Comparison of ENCODE assay signal across 8 cellular contexts in genomic region chr1:40373323-40374283, GRCh38. TPM values are rescaled to one million over a fixed set of nuclear protein-coding genes. Genes with fewer than 3 reads are reported as not detected.
DNase-seq lines count a peak whose midpoint lies in the region; ATAC-seq and TF ChIP-seq lines count a peak whose summit lies in the region.

Gene SMAP2, plus strand, starts transcription at chr1:40373727. Its CDS starts 394 bp downstream, at chr1:40374121.

- peaks cover 18% of the 10 kb centered on the region for H3K4me1 ChIP-seq in suprapubic skin

- H3K4me3 ChIP-seq in GM06990 (replicated peaks; ENCODE audit: low read depth, low read length) (peak within 1 kb of the TSS; percentile 88), suprapubic skin (peak within 1 kb of the TSS; percentile 91)

- no peaks in the 10 kb centered on the region for H3K9me3 ChIP-seq in suprapubic skin

- H3K36me3 ChIP-seq in GM06990 (ENCODE audit: control insufficient read depth, insufficient read depth, low read length) (no peaks in the 10 kb centered on the region), suprapubic skin (no peaks in the 10 kb centered on the region)

- no peaks in the 10 kb centered on the region for H3K9me3 Mint-ChIP-seq in activated naive CD4-positive, alpha-beta T cell treated with anti-CD3 and anti-CD28 coated beads, Interleukin-2, amount 50 U/mL, for 24 hours

- no peaks in the 10 kb centered on the region for H3K27me3 ChIP-seq in GM06990 (replicated peaks; ENCODE audit: control insufficient read depth, insufficient read depth, low read length)
- no peaks in the 10 kb centered on the region for H3K27me3 ChIP-seq in suprapubic skin

- H3K4me3 Mint-ChIP-seq in activated naive CD4-positive, alpha-beta T cell treated with anti-CD3 and anti-CD28 coated beads, Interleukin-2, amount 50 U/mL, for 24 hours: peak within 1 kb of the TSS; percentile 98

- peak within 1 kb of the TSS; percentile 99 for H3K27ac Mint-ChIP-seq in activated naive CD4-positive, alpha-beta T cell treated with anti-CD3 and anti-CD28 coated beads, Interleukin-2, amount 50 U/mL, for 24 hours

- DNase-seq in GM06990 (ENCODE audit: extremely low read depth, insufficient read length): peak; percentile 98
- peak; percentile 97 for DNase-seq in NCI-H1092 treated with DMSO at 0.1 percent for 48 hours (lab: John Stamatoyannopoulos, UW)
- DNase-seq in globus pallidus (ENCODE audit: low spot score): peak; percentile 97
- peak; percentile 95 for DNase-seq in occipital lobe (lab: John Stamatoyannopoulos, UW)
- DNase-seq in suprapubic skin (ENCODE audit: low spot score in 2 of 2): peak; percentile 96 to 97

- no peaks in the 10 kb centered on the region for H3K27me3 Mint-ChIP-seq in activated naive CD4-positive, alpha-beta T cell treated with anti-CD3 and anti-CD28 coated beads, Interleukin-2, amount 50 U/mL, for 24 hours

- TF ChIP-seq POLR2A in suprapubic skin (IDR thresholded peaks at IDR 0.05): peak in 1 of 2 donors; percentile 62

- TF ChIP-seq EP300 in suprapubic skin (IDR thresholded peaks at IDR 0.05): no peak

- H3K36me3 Mint-ChIP-seq in activated naive CD4-positive, alpha-beta T cell treated with anti-CD3 and anti-CD28 coated beads, Interleukin-2, amount 50 U/mL, for 24 hours: peaks cover 13% of the 10 kb centered on the region

- H3K4me1 Mint-ChIP-seq in activated naive CD4-positive, alpha-beta T cell treated with anti-CD3 and anti-CD28 coated beads, Interleukin-2, amount 50 U/mL, for 24 hours: peaks cover 51% of the 10 kb centered on the region

- TF ChIP-seq CTCF in GM06990 (IDR thresholded peaks at IDR 0.05; ENCODE audit: insufficient read depth, low read length, poor library complexity, severe bottlenecking) (no peak), suprapubic skin (IDR thresholded peaks at IDR 0.05) (no peak)

- peak within 1 kb of the TSS; percentile 89 for H3K27ac ChIP-seq in suprapubic skin

- 1% methylated on average over 35 of the region's 65 CpGs for WGBS in suprapubic skin

- ATAC-seq in HG02588 (IDR thresholded peaks at IDR 0.05; ENCODE audit: unreplicated experiment) (peak; percentile 84), SK-N-SH treated with all-trans-retinoic acid at 6 μM for 48 hours (peak; percentile 94)

TF ChIP-seq in SK-N-SH treated with all-trans-retinoic acid at 6 μM for 48 hours, 23 proteins besides CTCF, POLR2A, EP300 and RAD21:
- no peak for TF ChIP-seq ZNF565 (CRISPR knock-in tag; conservative IDR thresholded peaks at IDR 0.05; ENCODE audit: low read depth)
- no peak for TF ChIP-seq ZNF8 (CRISPR knock-in tag; IDR thresholded peaks at IDR 0.05)
- no peak for TF ChIP-seq CSRNP3 (CRISPR knock-in tag; IDR thresholded peaks at IDR 0.05)
- TF ChIP-seq ISL1 (CRISPR knock-in tag; IDR thresholded peaks at IDR 0.05): no peak
- no peak for TF ChIP-seq BACH2 (CRISPR knock-in tag; IDR thresholded peaks at IDR 0.05; ENCODE audit: borderline replicate concordance)
- no peak for TF ChIP-seq GLIS3 (CRISPR knock-in tag; IDR thresholded peaks at IDR 0.05)
- no peak for TF ChIP-seq POU6F1 (CRISPR knock-in tag; IDR thresholded peaks at IDR 0.05; ENCODE audit: borderline replicate concordance, low read depth)

RNA-seq across cellular contexts. Expression of gene SMAP2, which starts in this region (rescaled TPM):
- total RNA-seq in occipital lobe (24.6 TPM), suprapubic skin (10 to 100 TPM; 17.0 to 32.2 (median 28.0) TPM)

Comparison
In these comparisons a context has a peak if more than half of its experiments do, and no peak if none do; other contexts are left out.
1. Peak in every context shown above with its lines: DNase-seq, ATAC-seq, H3K4me3 ChIP-seq and H3K27ac ChIP-seq.